1 cellular context compared by ENCODE assay signal in the genomic region with DNA sequence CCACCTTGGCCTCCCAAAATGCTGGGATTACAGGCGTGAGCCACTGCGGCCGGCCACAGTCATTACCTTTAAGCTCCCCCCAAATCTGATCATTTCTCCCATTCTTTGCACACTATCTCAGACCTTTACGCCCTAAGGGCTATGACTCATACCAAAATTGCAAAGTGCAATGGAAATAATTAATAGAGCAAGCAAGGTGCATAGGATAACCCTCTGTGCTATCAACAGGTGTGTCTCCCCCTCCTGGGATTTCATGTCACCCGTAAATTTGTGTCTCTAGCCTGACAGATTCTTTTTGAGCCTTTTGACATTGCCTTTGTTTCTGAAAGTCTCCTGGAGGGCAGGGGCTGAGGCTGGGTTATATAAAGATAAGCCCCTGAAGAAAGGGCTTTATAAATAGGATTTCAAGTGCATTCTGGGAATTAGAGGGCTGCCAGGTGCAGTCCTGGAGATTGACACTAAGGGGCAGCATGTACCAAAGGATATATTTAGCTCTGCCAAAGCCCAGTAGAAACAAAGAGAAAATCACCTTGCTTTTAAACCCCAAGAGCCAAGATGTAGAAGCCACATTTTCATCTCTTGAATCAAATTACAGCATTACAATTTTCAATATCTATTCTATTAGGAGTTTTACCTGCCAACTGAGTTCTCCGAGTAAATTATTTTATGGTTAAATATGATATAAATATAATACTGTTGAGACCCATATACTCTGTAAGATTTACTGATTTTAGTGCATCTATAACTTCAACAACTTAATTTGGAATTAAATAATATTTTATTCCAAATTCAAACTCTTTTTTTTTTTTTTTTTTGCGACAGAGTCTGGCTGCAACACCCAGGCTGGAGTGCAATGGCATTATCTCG.
TF ChIP-seq lines count a peak whose summit lies in the region.

No MANE protein-coding gene starts in this region.

TF ChIP-seq in GM23338, 12 proteins besides CTCF, POLR2A, EP300 and RAD21 (continued from another document):
- TF ChIP-seq, protein P1, sequence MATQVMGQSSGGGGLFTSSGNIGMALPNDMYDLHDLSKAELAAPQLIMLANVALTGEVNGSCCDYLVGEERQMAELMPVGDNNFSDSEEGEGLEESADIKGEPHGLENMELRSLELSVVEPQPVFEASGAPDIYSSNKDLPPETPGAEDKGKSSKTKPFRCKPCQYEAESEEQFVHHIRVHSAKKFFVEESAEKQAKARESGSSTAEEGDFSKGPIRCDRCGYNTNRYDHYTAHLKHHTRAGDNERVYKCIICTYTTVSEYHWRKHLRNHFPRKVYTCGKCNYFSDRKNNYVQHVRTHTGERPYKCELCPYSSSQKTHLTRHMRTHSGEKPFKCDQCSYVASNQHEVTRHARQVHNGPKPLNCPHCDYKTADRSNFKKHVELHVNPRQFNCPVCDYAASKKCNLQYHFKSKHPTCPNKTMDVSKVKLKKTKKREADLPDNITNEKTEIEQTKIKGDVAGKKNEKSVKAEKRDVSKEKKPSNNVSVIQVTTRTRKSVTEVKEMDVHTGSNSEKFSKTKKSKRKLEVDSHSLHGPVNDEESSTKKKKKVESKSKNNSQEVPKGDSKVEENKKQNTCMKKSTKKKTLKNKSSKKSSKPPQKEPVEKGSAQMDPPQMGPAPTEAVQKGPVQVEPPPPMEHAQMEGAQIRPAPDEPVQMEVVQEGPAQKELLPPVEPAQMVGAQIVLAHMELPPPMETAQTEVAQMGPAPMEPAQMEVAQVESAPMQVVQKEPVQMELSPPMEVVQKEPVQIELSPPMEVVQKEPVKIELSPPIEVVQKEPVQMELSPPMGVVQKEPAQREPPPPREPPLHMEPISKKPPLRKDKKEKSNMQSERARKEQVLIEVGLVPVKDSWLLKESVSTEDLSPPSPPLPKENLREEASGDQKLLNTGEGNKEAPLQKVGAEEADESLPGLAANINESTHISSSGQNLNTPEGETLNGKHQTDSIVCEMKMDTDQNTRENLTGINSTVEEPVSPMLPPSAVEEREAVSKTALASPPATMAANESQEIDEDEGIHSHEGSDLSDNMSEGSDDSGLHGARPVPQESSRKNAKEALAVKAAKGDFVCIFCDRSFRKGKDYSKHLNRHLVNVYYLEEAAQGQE (IDR thresholded peaks at IDR 0.05; ENCODE audit: unreplicated experiment) = no peak
